1 cellular context compared by ENCODE assay signal in genomic region chr4:44674471-44674870, GRCh38.
TF ChIP-seq lines count a peak whose summit lies in the region.

No MANE protein-coding gene starts in this region.

TF ChIP-seq in HCT116, 20 proteins besides CTCF, POLR2A, EP300 and RAD21 (continued from another document):
- TF ChIP-seq ZBTB33 (IDR thresholded peaks at IDR 0.05; ENCODE audit: extremely low read depth, insufficient replicate concordance, low read length), result no peak
- TF ChIP-seq REST (IDR thresholded peaks at IDR 0.05; ENCODE audit: low read depth), result no peak
- no peak for TF ChIP-seq FOSL1 (IDR thresholded peaks at IDR 0.05; ENCODE audit: low read depth)
